8 cellular contexts compared by ENCODE assay signal in genomic region chr7:100673942-100674431, GRCh38. TPM values are rescaled to one million over a fixed set of nuclear protein-coding genes. Genes with fewer than 3 reads are reported as not detected.
DNase-seq lines count a peak whose midpoint lies in the region; ATAC-seq and TF ChIP-seq lines count a peak whose summit lies in the region.

No MANE protein-coding gene starts in this region.

- H3K4me3 Mint-ChIP-seq in activated T-cell treated with anti-CD3 and anti-CD28 coated beads, Interleukin-2, amount 50 U/mL, for 72 hours = peak overlapping the region; percentile 97

- peak overlapping the region; percentile 95 for H3K27ac Mint-ChIP-seq in activated T-cell treated with anti-CD3 and anti-CD28 coated beads, Interleukin-2, amount 50 U/mL, for 72 hours

- H3K9me3 Mint-ChIP-seq in activated T-cell treated with anti-CD3 and anti-CD28 coated beads, Interleukin-2, amount 50 U/mL, for 72 hours = no peaks in the 10 kb centered on the region

- H3K27me3 Mint-ChIP-seq in activated T-cell treated with anti-CD3 and anti-CD28 coated beads, Interleukin-2, amount 50 U/mL, for 72 hours (ENCODE audit: low read depth) = no peaks in the 10 kb centered on the region

- H3K4me3 ChIP-seq in fibroblast of pulmonary artery (replicated peaks; ENCODE audit: low read depth, low read length) = peak overlapping the region; percentile 95
- peak overlapping the region; percentile 97 to 98 for H3K4me3 ChIP-seq in neutrophil (ENCODE audit: low read depth in 1 of 2, low read length in 1 of 2)

- TF ChIP-seq CTCF in fibroblast of pulmonary artery (IDR thresholded peaks at IDR 0.05; ENCODE audit: low read length, missing control alignments) (no peak), neutrophil (IDR thresholded peaks at IDR 0.05) (no peak)

- H3K36me3 ChIP-seq in neutrophil = peaks cover 33% of the 10 kb centered on the region

- peaks cover 34 to 44% of the 10 kb centered on the region in 2 experiments for H3K4me1 ChIP-seq in neutrophil (ENCODE audit: control insufficient read depth in 1 of 2, insufficient read depth in 1 of 2, low read depth in 1 of 2, low read length in 1 of 2)

- peaks cover 28% of the 10 kb centered on the region for H3K27me3 ChIP-seq in neutrophil

- peaks cover 6% of the 10 kb centered on the region for H3K9me3 ChIP-seq in neutrophil

- peaks cover 22% of the 10 kb centered on the region for H3K4me1 Mint-ChIP-seq in activated T-cell treated with anti-CD3 and anti-CD28 coated beads, Interleukin-2, amount 50 U/mL, for 72 hours (ENCODE audit: low read depth)

- peak; percentile 62 for DNase-seq in NK-92 treated with Interleukin-12 subunit alpha and Interleukin-12 subunit beta, amount 100 ng/mL, for 24 hours (lab: John Stamatoyannopoulos, UW)
- DNase-seq in NK-92 (lab: John Stamatoyannopoulos, UW; ENCODE audit: unreplicated experiment) (no peak), LoVo (ENCODE audit: low spot score) (peak; percentile 26), fibroblast of pulmonary artery (ENCODE audit: low read depth) (no peak), DMS79 (lab: John Stamatoyannopoulos, UW) (no peak), hippocampal formation (lab: John Stamatoyannopoulos, UW) (no peak)
- peak in 1 of 2 donors; percentile 42 for DNase-seq in activated T-cell treated with anti-CD3 and anti-CD28 coated beads, Interleukin-2, amount 50 U/mL, for 72 hours

- H3K27ac ChIP-seq in neutrophil = peak overlapping the region; percentile 100

- peak in 1 of 2 donors; percentile 0 for ATAC-seq in activated T-cell treated with anti-CD3 and anti-CD28 coated beads, Interleukin-2, amount 50 U/mL, for 72 hours (replicated peaks in 1 of 2)

- peaks cover 5 to 7% of the 10 kb centered on the region in 2 donors for H3K36me3 Mint-ChIP-seq in activated T-cell treated with anti-CD3 and anti-CD28 coated beads, Interleukin-2, amount 50 U/mL, for 72 hours (ENCODE audit: insufficient read depth in 2 of 2)

RNA-seq across cellular contexts. Expression of gene GNB2, which starts 0.4 kb away (rescaled TPM):
- 100 to 1,000 TPM; 196 to 198 TPM for total RNA-seq in activated T-cell treated with anti-CD3 and anti-CD28 coated beads, Interleukin-2, amount 50 U/mL, for 72 hours

RNA-seq across cellular contexts. Expression of gene ACTL6B, which starts 17.7 kb away (rescaled TPM):
- not detected for total RNA-seq in activated T-cell treated with anti-CD3 and anti-CD28 coated beads, Interleukin-2, amount 50 U/mL, for 72 hours

RNA-seq across cellular contexts. Expression of gene GIGYF1, which starts 20.1 kb away (rescaled TPM):
- 10 to 100 TPM; 51.5 to 53.2 TPM for total RNA-seq in activated T-cell treated with anti-CD3 and anti-CD28 coated beads, Interleukin-2, amount 50 U/mL, for 72 hours

RNA-seq across cellular contexts. Expression of gene POP7, which starts 31.9 kb away (rescaled TPM):
- 10 to 100 TPM; 33.3 to 40.9 TPM for total RNA-seq in activated T-cell treated with anti-CD3 and anti-CD28 coated beads, Interleukin-2, amount 50 U/mL, for 72 hours

RNA-seq across cellular contexts. Expression of gene TFR2, which starts 32.6 kb away (rescaled TPM):
- 1 to 10 TPM; 4.7 to 5.8 TPM for total RNA-seq in activated T-cell treated with anti-CD3 and anti-CD28 coated beads, Interleukin-2, amount 50 U/mL, for 72 hours

Comparison
In these comparisons a context has a peak if more than half of its experiments do, and no peak if none do; other contexts are left out.
1. DNase-seq: peak in NK-92 treated with Interleukin-12 subunit alpha and Interleukin-12 subunit beta, amount 100 ng/mL, for 24 hours (single experiment) and LoVo (single experiment); none in NK-92 (single experiment), fibroblast of pulmonary artery (single experiment), DMS79 (single experiment) and hippocampal formation (0 of 2).